Comparison of ENCODE assay signal across 8 cellular contexts in the genomic region with DNA sequence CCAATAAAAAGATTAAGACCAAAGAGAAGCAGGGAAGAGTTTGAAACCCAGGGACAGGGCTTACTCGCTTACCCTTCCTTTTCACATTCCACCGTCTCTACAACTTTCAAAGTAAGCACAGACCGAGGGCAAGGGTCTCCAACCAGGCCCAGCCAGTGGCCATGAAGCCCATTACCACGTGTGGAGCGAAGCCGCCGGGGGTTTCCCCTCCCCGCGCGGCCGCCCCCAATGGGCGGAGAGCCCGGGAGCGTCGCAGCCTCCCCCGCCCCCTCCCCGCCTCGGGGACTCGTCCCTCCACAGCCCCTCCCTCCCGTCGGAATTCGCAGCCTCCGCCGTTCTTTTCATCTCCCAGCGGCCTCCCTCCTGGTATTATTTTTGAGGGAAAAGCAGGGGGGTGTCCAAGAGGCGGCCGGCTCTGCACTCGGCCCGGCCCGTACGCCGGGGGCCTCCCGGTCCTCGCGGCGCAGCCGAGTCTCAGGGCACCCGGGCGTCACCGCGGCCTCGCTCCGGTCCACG. TPM values are rescaled to one million over a fixed set of nuclear protein-coding genes. Genes with fewer than 3 reads are reported as not detected.
A peak's percentile ranks its signal among the peaks of the same experiment; 100 is the strongest.
DNase-seq lines count a peak whose midpoint lies in the region; ATAC-seq, FAIRE-seq and TF ChIP-seq lines count a peak whose summit lies in the region.

No MANE protein-coding gene starts in this region.

- no peaks in the 10 kb centered on the region for H3K9me2 ChIP-seq in OCI-LY1 (ENCODE audit: low read depth, low read length)

- peak overlapping the region; percentile 98 for H3K4me3 Mint-ChIP-seq in activated T-cell treated with anti-CD3 and anti-CD28 coated beads, Interleukin-2, amount 50 U/mL, for 4 hours

- no peaks in the 10 kb centered on the region for H4K20me1 ChIP-seq in OCI-LY1 (ENCODE audit: insufficient read depth, low read length)

- peak overlapping the region; percentile 92 for H3K4me3 ChIP-seq in OCI-LY1 (ENCODE audit: low read depth, low read length, poor library complexity, severe bottlenecking)
- peak overlapping the region; percentile 80 to 89 for H3K4me3 ChIP-seq in muscle layer of duodenum (ENCODE audit: low read depth in 1 of 2, low read length in 2 of 2)

- H3K79me2 ChIP-seq in OCI-LY1 (ENCODE audit: insufficient read depth, low read length), result peaks cover 50% of the 10 kb centered on the region

- peaks cover 36% of the 10 kb centered on the region for H3K36me3 Mint-ChIP-seq in activated T-cell treated with anti-CD3 and anti-CD28 coated beads, Interleukin-2, amount 50 U/mL, for 4 hours (ENCODE audit: insufficient read depth)

- peak overlapping the region; percentile 90 for H3K4me2 ChIP-seq in OCI-LY1 (ENCODE audit: low read length)

- peak overlapping the region; percentile 97 for H3K9ac ChIP-seq in OCI-LY1 (ENCODE audit: low read length)

- H3K9me3 Mint-ChIP-seq in activated T-cell treated with anti-CD3 and anti-CD28 coated beads, Interleukin-2, amount 50 U/mL, for 4 hours, result peaks cover under 1% of the 10 kb centered on the region

- no peaks in the 10 kb centered on the region for H3F3A ChIP-seq in OCI-LY1 (ENCODE audit: insufficient read depth, low read length)

- peaks cover 43% of the 10 kb centered on the region for H3K4me1 ChIP-seq in OCI-LY1 (ENCODE audit: insufficient read depth, low read length, severe bottlenecking)
- H3K4me1 ChIP-seq in muscle layer of duodenum (ENCODE audit: control insufficient read depth in 1 of 2, insufficient read depth in 2 of 2, low read length in 2 of 2), result peaks cover 4 to 19% of the 10 kb centered on the region in 2 donors

- peak; percentile 87 for DNase-seq in AG20443 (ENCODE audit: low spot score)
- DNase-seq in GM19239 (ENCODE audit: insufficient read length, low spot score), result peak; percentile 32
- peak; percentile 80 for DNase-seq in activated T-cell treated with anti-CD3 and anti-CD28 coated beads, Interleukin-2, amount 50 U/mL, for 4 hours
- peak; percentile 66 for DNase-seq in stimulated activated CD8-positive, alpha-beta memory T cell treated with anti-CD3 and anti-CD28 coated beads, Interleukin-7, amount 100 ng/mL, for 24 hours (ENCODE audit: low read depth)

- H3K36me3 ChIP-seq in OCI-LY1 (ENCODE audit: insufficient read depth, low read length) (peaks cover 45% of the 10 kb centered on the region), muscle layer of duodenum (ENCODE audit: control insufficient read depth in 1 of 2, insufficient read depth in 2 of 2, low read length in 2 of 2) (peaks cover 0 to 12% of the 10 kb centered on the region in 2 donors)

- H3K27ac ChIP-seq in OCI-LY1 (ENCODE audit: low read depth, low read length, poor library complexity, severe bottlenecking) (peak overlapping the region; percentile 67), muscle layer of duodenum (ENCODE audit: low read length) (peak overlapping the region; percentile 86)

- H3K4me1 Mint-ChIP-seq in activated T-cell treated with anti-CD3 and anti-CD28 coated beads, Interleukin-2, amount 50 U/mL, for 4 hours (ENCODE audit: low read depth), result peaks cover 53% of the 10 kb centered on the region

- no peaks in the 10 kb centered on the region for H3K27me3 Mint-ChIP-seq in activated T-cell treated with anti-CD3 and anti-CD28 coated beads, Interleukin-2, amount 50 U/mL, for 4 hours (ENCODE audit: low read depth)

- FAIRE-seq in GM19239 (lab: Jason Lieb, UNC), result peak; percentile 64

- ATAC-seq in HG03442 (IDR thresholded peaks at IDR 0.05; ENCODE audit: unreplicated experiment) (peak; percentile 26), esophagus mucosa (peak; percentile 59)
- ATAC-seq in activated T-cell treated with anti-CD3 and anti-CD28 coated beads, Interleukin-2, amount 50 U/mL, for 4 hours, result peak; percentile 61 to 65

- H3K9me3 ChIP-seq in OCI-LY1 (ENCODE audit: low read length) (no peaks in the 10 kb centered on the region), muscle layer of duodenum (ENCODE audit: control insufficient read depth in 1 of 2, low read length in 2 of 2) (no peaks in the 10 kb centered on the region)

- no peak overlapping the region for H2AFZ ChIP-seq in OCI-LY1 (ENCODE audit: low read length)

- TF ChIP-seq CTCF in OCI-LY1 (IDR thresholded peaks at IDR 0.05; ENCODE audit: low read length), result no peak

- H3K27me3 ChIP-seq in OCI-LY1 (ENCODE audit: insufficient read depth, low read length) (no peaks in the 10 kb centered on the region), muscle layer of duodenum (ENCODE audit: low read depth, low read length) (no peaks in the 10 kb centered on the region)

RNA-seq across cellular contexts. Expression of gene NAP1L1, which starts 0.7 kb away (rescaled TPM):
- 1,000 to 10,000 TPM in 1 of 3 donors, 100 to 1,000 TPM in 2; 918 to 1,002 (median 960) TPM for total RNA-seq in activated T-cell treated with anti-CD3 and anti-CD28 coated beads, Interleukin-2, amount 50 U/mL, for 4 hours
- 194 TPM for total RNA-seq in esophagus mucosa

RNA-seq across cellular contexts. Expression of gene PHLDA1, which starts 52.2 kb away (rescaled TPM):
- total RNA-seq in activated T-cell treated with anti-CD3 and anti-CD28 coated beads, Interleukin-2, amount 50 U/mL, for 4 hours, result 10 to 100 TPM; 36.8 to 52.2 (median 37.2) TPM
- 102 TPM for total RNA-seq in esophagus mucosa

Comparison
In these comparisons a context has a peak if more than half of its experiments do, and no peak if none do; other contexts are left out.
1. Peak in every context shown above with its lines: DNase-seq, ATAC-seq, H3K4me3 ChIP-seq and H3K27ac ChIP-seq.
2. DNase-seq: peak in every context shown above with its lines; median percentile 87 in AG20443; 80 in activated T-cell treated with anti-CD3 and anti-CD28 coated beads, Interleukin-2, amount 50 U/mL, for 4 hours; 66 in stimulated activated CD8-positive, alpha-beta memory T cell treated with anti-CD3 and anti-CD28 coated beads, Interleukin-7, amount 100 ng/mL, for 24 hours; 32 in GM19239.